ENCODE assay signal across 14 cellular contexts in the genomic region with DNA sequence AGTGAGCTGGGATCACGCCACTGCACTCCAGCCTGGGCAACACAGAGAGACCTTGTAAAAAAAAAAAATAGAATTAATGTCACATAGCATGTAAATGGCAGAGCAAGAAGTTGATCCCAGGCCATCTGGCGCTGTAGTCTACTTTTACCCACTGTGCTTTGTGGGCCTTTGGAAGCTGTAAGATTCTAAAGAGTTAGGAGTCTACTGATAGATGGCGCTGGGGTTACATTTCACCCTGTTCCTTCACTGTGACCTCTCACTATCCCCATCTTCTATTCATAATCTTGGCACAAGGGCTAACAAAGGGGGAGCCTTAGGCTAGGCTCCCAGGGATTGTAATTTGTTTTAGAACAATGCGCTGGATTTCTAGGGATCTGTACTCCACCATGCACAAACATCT. TPM values are rescaled to one million over a fixed set of nuclear protein-coding genes. Genes with fewer than 3 reads are reported as not detected.
DNase-seq lines count a peak whose midpoint lies in the region; ATAC-seq, FAIRE-seq and TF ChIP-seq lines count a peak whose summit lies in the region.
"Had no signal": no experiment of that assay in that cellular context is flagged by ENCODE, and none has a peak within 500 bp of the region (broad histone marks: within the 10 kb centered on the region; RNA-seq: fewer than 3 reads in every experiment).

No MANE protein-coding gene starts in this region.

- no peak for TF ChIP-seq EP300 in HepG2 (IDR thresholded peaks at IDR 0.05; ENCODE audit: low read depth in 2 of 2, low read length in 2 of 2)
- no peak for TF ChIP-seq EP300 in HepG2 (CRISPR knock-in tag; IDR thresholded peaks at IDR 0.05; ENCODE audit: borderline replicate concordance)

- H3K4me2 ChIP-seq in HepG2 (ENCODE audit: low read depth, low read length): no peak overlapping the region
- H3K4me2 ChIP-seq in Loucy (ENCODE audit: low read depth, low read length, poor library complexity, severe bottlenecking): no peak overlapping the region

- FAIRE-seq in HepG2 (lab: Jason Lieb, UNC) (no peak), bronchial epithelial cell (lab: Jason Lieb, UNC) (no peak)
- FAIRE-seq: urothelium cell line had no signal

- BruUV-seq in HepG2 (replicated peaks; lab: Mats Ljungman, UMichigan): no TSS peak

- H3K9me3 ChIP-seq in HepG2 (ENCODE audit: low read length) (no peaks in the 10 kb centered on the region), right lobe of liver (no peaks in the 10 kb centered on the region), Loucy (ENCODE audit: insufficient read depth, low read depth, low read length) (0 out of 2 replicates have a peak, but pooled peaks cover 3% of the 10 kb centered on the region)

- no peak overlapping the region for H3K9ac ChIP-seq in HepG2 (ENCODE audit: insufficient read depth, low read depth, low read length)
- H3K9ac ChIP-seq in Loucy (ENCODE audit: low read depth, low read length, poor library complexity, severe bottlenecking): no peak overlapping the region

- CTCF ChIA-PET in HepG2 (lab: Yijun Ruan, JAX; ENCODE audit: low intra/inter-chr PET ratio, low total read pairs): no interaction called here

- intact Hi-C loops in HepG2 (cut with micrococcal nuclease; ENCODE audit: unreplicated experiment): loop anchor here (1.0 kb wide), 1 partner anchor 244 kb away; no protein-coding TSS in a partner anchor
- intact Hi-C loops in right lobe of liver (cut with DNase I): no loop called here

- H3K4me3 ChIP-seq in HepG2 (replicated peaks in 1 of 3; ENCODE audit: insufficient read depth in 1 of 3, low read depth in 2 of 3, low read length in 3 of 3) (no peak overlapping the region), right lobe of liver (no peak overlapping the region), Loucy (ENCODE audit: low read length, poor library complexity, severe bottlenecking) (no peak overlapping the region), bronchial epithelial cell (ENCODE audit: low read depth, low read length) (no peak overlapping the region)
- H3K4me3 ChIP-seq: skin epidermis had no signal

- H4K20me1 ChIP-seq in HepG2 (ENCODE audit: insufficient read depth, low read length) (no peaks in the 10 kb centered on the region), Loucy (ENCODE audit: insufficient read depth, low read length, poor library complexity, severe bottlenecking) (no peaks in the 10 kb centered on the region)

- H3K27ac ChIP-seq in HepG2 (ENCODE audit: extremely low read length, insufficient read depth, low read length) (no peak overlapping the region), right lobe of liver (no peak overlapping the region)
- H3K27ac ChIP-seq: skin epidermis had no signal

- TF ChIP-seq CTCF in HepG2 (CRISPR knock-in tag; IDR thresholded peaks at IDR 0.05): peak; percentile 48
- TF ChIP-seq CTCF in right lobe of liver (IDR thresholded peaks at IDR 0.05): no peak
- TF ChIP-seq CTCF in Loucy (conservative IDR thresholded peaks at IDR 0.05; ENCODE audit: low read length): peak; percentile 53
- TF ChIP-seq CTCF in bronchial epithelial cell (IDR thresholded peaks at IDR 0.05; ENCODE audit: insufficient read depth, low read length, severe bottlenecking): no peak

- no peaks in the 10 kb centered on the region for H3K9me2 ChIP-seq in Loucy (replicated peaks; ENCODE audit: low read depth, low read length)

- no peaks in the 10 kb centered on the region for H3F3A ChIP-seq in Loucy (ENCODE audit: low read depth)

- TF ChIP-seq POLR2A in HepG2 (IDR thresholded peaks at IDR 0.05; ENCODE audit: insufficient read depth in 1 of 2, low read depth in 2 of 2, low read length in 2 of 2): no peak
- no peak for TF ChIP-seq POLR2A in right lobe of liver (IDR thresholded peaks at IDR 0.05)

- H3K4me1 ChIP-seq in HepG2 (ENCODE audit: insufficient read depth, low read length): no peaks in the 10 kb centered on the region
- no peaks in the 10 kb centered on the region for H3K4me1 ChIP-seq in right lobe of liver
- no peaks in the 10 kb centered on the region for H3K4me1 ChIP-seq in Loucy (ENCODE audit: insufficient read depth, low read length, poor library complexity, severe bottlenecking)

- ATAC-seq in HepG2: peak; percentile 74
- ATAC-seq in right lobe of liver: no peak
- no peak for ATAC-seq in GM21786 (IDR thresholded peaks at IDR 0.05; ENCODE audit: unreplicated experiment)
- ATAC-seq: activated T-cell treated with anti-CD3 and anti-CD28 coated beads, Interleukin-2, amount 50 U/mL, for 4 hours had no signal

- H3K36me3 ChIP-seq in HepG2 (replicated peaks in 1 of 2; ENCODE audit: control insufficient read depth in 1 of 2, insufficient read depth in 2 of 2, low read length in 2 of 2) (no peaks in the 10 kb centered on the region), right lobe of liver (no peaks in the 10 kb centered on the region), Loucy (ENCODE audit: insufficient read depth, low read length) (no peaks in the 10 kb centered on the region), bronchial epithelial cell (ENCODE audit: control insufficient read depth, insufficient read depth, low read length) (no peaks in the 10 kb centered on the region)

- WGBS in HepG2 (ENCODE audit: low lambda C conversion rate): 31% methylated on average over 4 of the region's 4 CpGs
- WGBS in right lobe of liver (ENCODE audit: insufficient coverage, low coverage, low lambda C conversion rate, missing lambda C conversion rate): 60% methylated on average over 4 of the region's 4 CpGs

- no peaks in the 10 kb centered on the region for H3K79me2 ChIP-seq in HepG2 (ENCODE audit: insufficient read depth, low read length)
- no peaks in the 10 kb centered on the region for H3K79me2 ChIP-seq in Loucy (ENCODE audit: insufficient read depth, low read length)

- no peak for DNase-seq in HepG2 (ENCODE audit: low spot score)
- no peak for DNase-seq in right lobe of liver
- DNase-seq in bronchial epithelial cell (ENCODE audit: low read depth): peak; percentile 14
- peak; percentile 9 for DNase-seq in renal cortical epithelial cell (ENCODE audit: low read depth)
- no peak for DNase-seq in SHP77 treated with DMSO at 0.1 percent for 48 hours (lab: John Stamatoyannopoulos, UW)
- no peak for DNase-seq in NCI-H510A treated with DMSO at 0.1 percent for 48 hours (lab: John Stamatoyannopoulos, UW)
- DNase-seq: activated T-cell treated with anti-CD3 and anti-CD28 coated beads, Interleukin-2, amount 50 U/mL, for 4 hours; NCI-H1417 treated with DMSO at 0.1 percent for 48 hours; T1000 had no signal

- H3K27me3 ChIP-seq in HepG2 (ENCODE audit: control insufficient read depth in 1 of 2, insufficient read depth in 2 of 2, low read length in 2 of 2) (peaks cover 3 to 12% of the 10 kb centered on the region in 2 experiments; a peak in 1 of 5 replicates), right lobe of liver (no peaks in the 10 kb centered on the region), Loucy (ENCODE audit: insufficient read depth, low read length, poor library complexity, severe bottlenecking) (no peaks in the 10 kb centered on the region), bronchial epithelial cell (ENCODE audit: control insufficient read depth, insufficient read depth, low read length) (no peaks in the 10 kb centered on the region)

- no peak for TF ChIP-seq RAD21 in HepG2 (CRISPR knock-in tag; IDR thresholded peaks at IDR 0.05)

- in situ Hi-C loops in HepG2 (cut with HindIII; ENCODE audit: extremely low pct_ligation_motif_present, low pct_unique_long_range_greater_than_20kb): no loop called here

- H2AFZ ChIP-seq in HepG2 (ENCODE audit: low read length) (no peak overlapping the region), Loucy (ENCODE audit: low read length) (no peak overlapping the region)

- POLR2A ChIA-PET in HepG2 (lab: Yijun Ruan, JAX): no interaction called here

RNA-seq across cellular contexts. Expression of a gene that starts 24.4 kb away (rescaled TPM):
- not detected in 2 replicates for total RNA-seq in HepG2 (2016; rRNA removed; fragmentation: Illumina TruSeq; extraction: Trizol)
- total RNA-seq in HepG2 (2016; cell fraction: cytosol; rRNA removed; fragmentation: Illumina TruSeq; extraction: Trizol; ENCODE audit: low read depth): not detected in 2 replicates
- not detected in 2 replicates for total RNA-seq in HepG2 (2016; cell fraction: insoluble cytoplasmic fraction; rRNA removed; fragmentation: Illumina TruSeq; extraction: Trizol)
- not detected in 2 replicates for total RNA-seq in HepG2 (2016; cell fraction: membrane; rRNA removed; fragmentation: Illumina TruSeq; extraction: Trizol)
- not detected in 2 replicates for total RNA-seq in HepG2 (2016; cell fraction: nucleus; rRNA removed; fragmentation: Illumina TruSeq; extraction: Trizol)
- polyA plus RNA-seq in HepG2 (2011; rRNA removed): not detected in 2 replicates
- polyA plus RNA-seq in HepG2 (2011; cell fraction: cytosol; rRNA removed): not detected in 2 replicates
- not detected in 2 replicates for polyA plus RNA-seq in HepG2 (2011; cell fraction: nucleus; rRNA removed)
- polyA plus RNA-seq in HepG2 (2012): not detected in 2 replicates
- not detected in 2 replicates for polyA plus RNA-seq in HepG2 (2016; cell fraction: cytosol; fragmentation: Illumina TruSeq; extraction: Trizol; ENCODE audit: low read depth)
- polyA plus RNA-seq in HepG2 (2016; cell fraction: insoluble cytoplasmic fraction; fragmentation: Illumina TruSeq; extraction: Trizol; ENCODE audit: low read depth): not detected in 2 replicates
- polyA plus RNA-seq in HepG2 (2016; cell fraction: membrane; fragmentation: Illumina TruSeq; extraction: Trizol; ENCODE audit: low read depth): not detected in 2 replicates
- polyA plus RNA-seq in HepG2 (2016; cell fraction: nucleus; fragmentation: Illumina TruSeq; extraction: Trizol; ENCODE audit: insufficient read depth, low read depth): not detected in 2 replicates
- not detected in 2 replicates for polyA minus RNA-seq in HepG2 (2011; rRNA and poly(A)+ RNA removed; ENCODE audit: low replicate concordance)
- polyA minus RNA-seq in HepG2 (2011; cell fraction: cytosol; rRNA and poly(A)+ RNA removed): not detected in 2 replicates
- polyA minus RNA-seq in HepG2 (2011; cell fraction: nucleus; rRNA and poly(A)+ RNA removed): not detected in 2 replicates
- total RNA-seq in right lobe of liver: not detected
- total RNA-seq in bronchial epithelial cell: not detected in 2 replicates
- not detected in 2 replicates for total RNA-seq in renal cortical epithelial cell
- total RNA-seq: activated T-cell treated with anti-CD3 and anti-CD28 coated beads, Interleukin-2, amount 50 U/mL, for 4 hours; myocyte had no signal

RNA-seq across cellular contexts. Expression of a gene that starts 41.8 kb away (rescaled TPM):
- total RNA-seq in HepG2 (2016; rRNA removed; fragmentation: Illumina TruSeq; extraction: Trizol) (not detected in 2 replicates), right lobe of liver (1 to 10 TPM in 5 of 6 experiments, under 1 TPM in 1; 0.55 to 5.6 (median 2.4) TPM), bronchial epithelial cell (under 0.01 and 0.26 TPM in 2 replicates), renal cortical epithelial cell (not detected in 2 replicates)
- not detected in 2 replicates for total RNA-seq in HepG2 (2016; cell fraction: cytosol; rRNA removed; fragmentation: Illumina TruSeq; extraction: Trizol; ENCODE audit: low read depth)
- not detected in 2 replicates for total RNA-seq in HepG2 (2016; cell fraction: insoluble cytoplasmic fraction; rRNA removed; fragmentation: Illumina TruSeq; extraction: Trizol)
- total RNA-seq in HepG2 (2016; cell fraction: membrane; rRNA removed; fragmentation: Illumina TruSeq; extraction: Trizol): not detected in 2 replicates
- not detected in 2 replicates for total RNA-seq in HepG2 (2016; cell fraction: nucleus; rRNA removed; fragmentation: Illumina TruSeq; extraction: Trizol)
- polyA plus RNA-seq in HepG2 (2011; rRNA removed): not detected in 2 replicates
- polyA plus RNA-seq in HepG2 (2011; cell fraction: cytosol; rRNA removed): not detected in 2 replicates
- polyA plus RNA-seq in HepG2 (2011; cell fraction: nucleus; rRNA removed): not detected in 2 replicates
- not detected in 2 replicates for polyA plus RNA-seq in HepG2 (2012)
- not detected in 2 replicates for polyA plus RNA-seq in HepG2 (2016; cell fraction: cytosol; fragmentation: Illumina TruSeq; extraction: Trizol; ENCODE audit: low read depth)
- not detected in 2 replicates for polyA plus RNA-seq in HepG2 (2016; cell fraction: insoluble cytoplasmic fraction; fragmentation: Illumina TruSeq; extraction: Trizol; ENCODE audit: low read depth)
- not detected in 2 replicates for polyA plus RNA-seq in HepG2 (2016; cell fraction: membrane; fragmentation: Illumina TruSeq; extraction: Trizol; ENCODE audit: low read depth)
- not detected in 2 replicates for polyA plus RNA-seq in HepG2 (2016; cell fraction: nucleus; fragmentation: Illumina TruSeq; extraction: Trizol; ENCODE audit: insufficient read depth, low read depth)
- polyA minus RNA-seq in HepG2 (2011; rRNA and poly(A)+ RNA removed; ENCODE audit: low replicate concordance): not detected in 2 replicates
- not detected in 2 replicates for polyA minus RNA-seq in HepG2 (2011; cell fraction: cytosol; rRNA and poly(A)+ RNA removed)
- polyA minus RNA-seq in HepG2 (2011; cell fraction: nucleus; rRNA and poly(A)+ RNA removed): not detected in 2 replicates
- total RNA-seq: activated T-cell treated with anti-CD3 and anti-CD28 coated beads, Interleukin-2, amount 50 U/mL, for 4 hours; myocyte had no signal

Comparison
In these comparisons a context has a peak if more than half of its experiments do, and no peak if none do; other contexts are left out.
1. CTCF ChIP-seq: peak in HepG2 (single experiment) and Loucy (single experiment); none in right lobe of liver (0 of 4) and bronchial epithelial cell (single experiment).
2. DNase-seq: peak in bronchial epithelial cell (single experiment) and renal cortical epithelial cell (single experiment); none in HepG2 (single experiment), right lobe of liver (0 of 3), SHP77 treated with DMSO at 0.1 percent for 48 hours (single experiment) and NCI-H510A treated with DMSO at 0.1 percent for 48 hours (single experiment).